In the genomic region with DNA sequence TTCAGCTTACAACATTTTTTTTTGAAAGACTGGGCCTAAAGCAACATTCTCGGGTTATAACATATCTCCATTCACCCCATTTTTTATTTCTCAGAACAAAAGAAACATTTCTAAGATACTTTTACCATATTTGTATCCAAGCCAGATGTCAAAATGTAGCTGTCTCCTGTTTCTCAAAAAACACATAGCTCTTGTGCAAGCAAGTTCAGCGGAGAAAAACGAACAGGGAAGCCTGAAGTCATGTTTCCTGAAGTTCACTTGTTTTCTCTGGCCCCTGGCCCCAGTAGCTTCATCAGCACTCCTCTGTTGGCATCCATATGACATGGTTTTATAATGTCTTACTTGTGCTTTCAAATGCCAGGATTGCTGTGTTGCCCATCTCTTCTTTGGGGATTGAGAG, we compare ENCODE assay signal across 15 cellular contexts.
DNase-seq lines count a peak whose midpoint lies in the region; ATAC-seq and TF ChIP-seq lines count a peak whose summit lies in the region.
"Had no signal": no experiment of that assay in that cellular context is flagged by ENCODE, and none has a peak within 500 bp of the region (broad histone marks: within the 10 kb centered on the region; RNA-seq: fewer than 3 reads in every experiment).

No MANE protein-coding gene starts in this region.

- H3K36me3 Mint-ChIP-seq in activated B cell treated with CpG ODN at 0.5 μM for 24 hours (ENCODE audit: low read depth), result peaks cover 70% of the 10 kb centered on the region
- H3K36me3 Mint-ChIP-seq in stimulated activated memory B cell treated with anti-CD40 and anti-IgM and Interleukin-4, amounts not matched to agents 10 μg/mL and 1 μg/mL and 100 μg/mL, for 72 hours, result peaks cover 18% of the 10 kb centered on the region
- H3K36me3 Mint-ChIP-seq: CD4-positive, alpha-beta memory T cell had no signal

- H3K27ac Mint-ChIP-seq in activated B cell treated with CpG ODN at 0.5 μM for 24 hours, result peak overlapping the region; percentile 57
- peak overlapping the region; percentile 81 for H3K27ac Mint-ChIP-seq in stimulated activated memory B cell treated with anti-CD40 and anti-IgM and Interleukin-4, amounts not matched to agents 10 μg/mL and 1 μg/mL and 100 μg/mL, for 72 hours
- H3K27ac Mint-ChIP-seq: CD4-positive, alpha-beta memory T cell had no signal

- peaks cover 55% of the 10 kb centered on the region for H3K4me1 Mint-ChIP-seq in activated B cell treated with CpG ODN at 0.5 μM for 24 hours
- peaks cover 30% of the 10 kb centered on the region for H3K4me1 Mint-ChIP-seq in stimulated activated memory B cell treated with anti-CD40 and anti-IgM and Interleukin-4, amounts not matched to agents 10 μg/mL and 1 μg/mL and 100 μg/mL, for 72 hours

- no peaks in the 10 kb centered on the region for H3K9me3 Mint-ChIP-seq in activated B cell treated with CpG ODN at 0.5 μM for 24 hours
- H3K9me3 Mint-ChIP-seq in stimulated activated memory B cell treated with anti-CD40 and anti-IgM and Interleukin-4, amounts not matched to agents 10 μg/mL and 1 μg/mL and 100 μg/mL, for 72 hours, result no peaks in the 10 kb centered on the region
- H3K9me3 Mint-ChIP-seq: CD4-positive, alpha-beta memory T cell had no signal

- TF ChIP-seq POLR2A in lower leg skin (IDR thresholded peaks at IDR 0.05), result no peak

- H3K27me3 Mint-ChIP-seq in activated B cell treated with CpG ODN at 0.5 μM for 24 hours, result no peaks in the 10 kb centered on the region
- no peaks in the 10 kb centered on the region for H3K27me3 Mint-ChIP-seq in stimulated activated memory B cell treated with anti-CD40 and anti-IgM and Interleukin-4, amounts not matched to agents 10 μg/mL and 1 μg/mL and 100 μg/mL, for 72 hours
- H3K27me3 Mint-ChIP-seq: CD4-positive, alpha-beta memory T cell had no signal

- H3K4me3 Mint-ChIP-seq in activated B cell treated with CpG ODN at 0.5 μM for 24 hours, result no peak overlapping the region
- H3K4me3 Mint-ChIP-seq in stimulated activated memory B cell treated with anti-CD40 and anti-IgM and Interleukin-4, amounts not matched to agents 10 μg/mL and 1 μg/mL and 100 μg/mL, for 72 hours, result no peak overlapping the region
- H3K4me3 Mint-ChIP-seq: CD4-positive, alpha-beta memory T cell had no signal

- DNase-seq in MV-4-11 (lab: John Stamatoyannopoulos, UW) (peak; percentile 23), activated B cell treated with CpG ODN at 0.5 μM for 24 hours (no peak), fibroblast of pulmonary artery (ENCODE audit: low read depth) (peak; percentile 47), lower leg skin (ENCODE audit: low spot score in 2 of 2) (no peak)
- DNase-seq: BE2C; CD4-positive, alpha-beta memory T cell; DMS79 treated with DMSO at 0.1 percent for 48 hours; GDM1; GM23248; NCI-H1048; NCI-H146 had no signal

- CTCF ChIA-PET in activated B cell treated with CpG ODN at 0.5 μM for 24 hours (lab: Charles Lee), result no interaction called here

- POLR2A ChIA-PET in activated B cell treated with CpG ODN at 0.5 μM for 24 hours (lab: Charles Lee), result interaction anchor here (0.8 to 1.1 kb wide), 2 partner anchors 21 to 217 kb away, joined by 3 read pairs; no protein-coding TSS in a partner anchor

- no peak for ATAC-seq in activated B cell treated with CpG ODN at 0.5 μM for 24 hours (ENCODE audit: low read depth)
- ATAC-seq in stimulated activated memory B cell treated with anti-CD40 and anti-IgM and Interleukin-4, amounts not matched to agents 10 μg/mL and 1 μg/mL and 100 μg/mL, for 72 hours, result no peak
- ATAC-seq in HG03469 (IDR thresholded peaks at IDR 0.05; ENCODE audit: unreplicated experiment), result no peak
- ATAC-seq in GM21528 (IDR thresholded peaks at IDR 0.05; ENCODE audit: low FRiP score, unreplicated experiment), result no peak
- ATAC-seq: K562 had no signal

- intact Hi-C loops in activated B cell treated with CpG ODN at 0.5 μM for 24 hours (cut with micrococcal nuclease), result loop anchor here (1.0 to 10.0 kb wide), 4 partner anchors 12 to 841 kb away; a partner anchor contains a TSS
- intact Hi-C loops in lower leg skin (cut with DNase I; ENCODE audit: low total_unique reads), result no loop called here

- TF ChIP-seq CTCF in activated B cell treated with CpG ODN at 0.5 μM for 24 hours (IDR thresholded peaks at IDR 0.05) (no peak), fibroblast of pulmonary artery (IDR thresholded peaks at IDR 0.05; ENCODE audit: low read length, missing control alignments) (no peak), lower leg skin (IDR thresholded peaks at IDR 0.05) (no peak)

- H3K4me3 ChIP-seq in fibroblast of pulmonary artery (replicated peaks; ENCODE audit: low read depth, low read length) (no peak overlapping the region), lower leg skin (ENCODE audit: low read depth, poor library complexity, severe bottlenecking) (no peak overlapping the region)
- H3K4me3 ChIP-seq: GM23248, K562 had no signal

- WGBS in lower leg skin, 2 donors, result 69 to 72% methylated on average over 3 of the region's 3 CpGs

Comparison
In these comparisons a context has a peak if more than half of its experiments do, and no peak if none do; other contexts are left out.
1. DNase-seq: peak in MV-4-11 (single experiment) and fibroblast of pulmonary artery (single experiment); none in activated B cell treated with CpG ODN at 0.5 μM for 24 hours (single experiment) and lower leg skin (0 of 2).